Comparison of ENCODE assay signal across 9 cellular contexts in the genomic region with DNA sequence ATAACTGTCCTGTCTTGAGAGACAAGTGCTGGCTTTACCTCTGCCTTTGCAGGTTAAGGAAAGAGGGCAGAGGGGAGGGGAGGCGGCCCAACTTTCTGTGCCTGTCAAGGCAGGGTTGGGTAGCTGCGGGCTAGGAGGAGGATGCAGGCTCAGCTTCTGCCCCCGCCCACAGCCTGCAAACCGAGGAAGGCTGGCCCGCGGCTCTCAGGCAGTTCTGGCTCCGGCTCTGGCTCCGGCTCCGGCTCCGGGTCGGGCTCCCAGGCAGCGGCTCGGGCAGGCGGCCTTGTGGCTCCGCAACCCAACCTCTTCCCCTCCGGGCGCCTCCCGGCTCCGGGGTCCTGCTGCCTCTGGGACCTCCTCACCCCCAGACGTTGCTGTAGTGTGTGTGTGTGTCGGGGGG.
DNase-seq lines count a peak whose midpoint lies in the region; ATAC-seq and TF ChIP-seq lines count a peak whose summit lies in the region.
"Had no signal": no experiment of that assay in that cellular context is flagged by ENCODE, and none has a peak within 500 bp of the region (broad histone marks: within the 10 kb centered on the region; RNA-seq: fewer than 3 reads in every experiment).

No MANE protein-coding gene starts in this region.

- no peak overlapping the region for H3K27ac ChIP-seq in PC-9
- H3K27ac ChIP-seq: VCaP had no signal

- no peaks in the 10 kb centered on the region; the same call in 1 of the 2 replicates for H3K4me1 ChIP-seq in PC-9 (replicated peaks; ENCODE audit: insufficient read depth)

- H2AFZ ChIP-seq in PC-9: peak overlapping the region; percentile 94

- no peaks in the 10 kb centered on the region for H3K9me3 ChIP-seq in PC-9 (ENCODE audit: insufficient read depth, low read depth)

- no peaks in the 10 kb centered on the region for H3K36me3 ChIP-seq in PC-9 (ENCODE audit: low read depth)

- no peaks in the 10 kb centered on the region for H3K9me2 ChIP-seq in PC-9 (ENCODE audit: insufficient read depth)

- ATAC-seq in HG03520 (IDR thresholded peaks at IDR 0.05; ENCODE audit: unreplicated experiment) (no peak), GM21381 (IDR thresholded peaks at IDR 0.05; ENCODE audit: unreplicated experiment) (no peak)

- no peaks in the 10 kb centered on the region for H3K27me3 ChIP-seq in PC-9 (ENCODE audit: insufficient read depth, low read depth)

- TSS peak; percentile 59 for BruUV-seq in PC-9 (replicated peaks; lab: Mats Ljungman, UMichigan)

- DNase-seq in EL: peak; percentile 19
- peak in 1 of 2 experiments; percentile 67 for DNase-seq in PC-9
- peak; percentile 48 for DNase-seq in fibroblast of the aortic adventitia (ENCODE audit: low read depth)
- DNase-seq in posterior vena cava (ENCODE audit: low spot score): peak; percentile 87
- no peak for DNase-seq in kidney glomerular epithelial cell (lab: John Stamatoyannopoulos, UW)
- no peak for DNase-seq in DMS153 treated with DMSO at 0.1 percent for 48 hours (lab: John Stamatoyannopoulos, UW; ENCODE audit: unreplicated experiment)

- TF ChIP-seq CTCF in PC-9 (conservative IDR thresholded peaks at IDR 0.05) (no peak), fibroblast of the aortic adventitia (IDR thresholded peaks at IDR 0.05; ENCODE audit: insufficient read depth, low read length) (no peak)

- peak overlapping the region; percentile 83 for H3K4me2 ChIP-seq in PC-9

- H3K79me2 ChIP-seq in PC-9 (ENCODE audit: low read depth): no peaks in the 10 kb centered on the region

- H3F3A ChIP-seq in PC-9 (ENCODE audit: insufficient read depth, low read depth): peaks cover 9% of the 10 kb centered on the region; the same call in 1 of the 2 replicates

- peak overlapping the region; percentile 68; the same call in 1 of the 2 replicates for H3K4me3 ChIP-seq in PC-9
- H3K4me3 ChIP-seq in fibroblast of the aortic adventitia (ENCODE audit: low read depth, low read length): peak overlapping the region; percentile 54

- intact Hi-C loops in PC-9 (cut with micrococcal nuclease; ENCODE audit: unreplicated experiment) (loop anchor here (1.0 to 2.0 kb wide), 3 partner anchors 10 to 163 kb away; no protein-coding TSS in a partner anchor), posterior vena cava (cut with DNase I) (no loop called here)

- H4K20me1 ChIP-seq in PC-9 (ENCODE audit: insufficient read depth): no peaks in the 10 kb centered on the region

- POLR2A ChIA-PET in PC-9 (lab: Charles Lee; ENCODE audit: unreplicated experiment): interaction anchor here (0.6 kb wide), 1 partner anchor 186 kb away, joined by 4 read pairs; no protein-coding TSS in a partner anchor

- CTCF ChIA-PET in PC-9 (lab: Charles Lee): interaction anchor here (0.7 kb wide), 1 partner anchor 10 kb away, joined by 4 read pairs; no protein-coding TSS in a partner anchor

Comparison
In these comparisons a context has a peak if more than half of its experiments do, and no peak if none do; other contexts are left out.
1. DNase-seq: peak in EL (single experiment), fibroblast of the aortic adventitia (single experiment) and posterior vena cava (single experiment); none in kidney glomerular epithelial cell (single experiment) and DMS153 treated with DMSO at 0.1 percent for 48 hours (single experiment).